Comparison of ENCODE assay signal across 15 cellular contexts in genomic region chr2:240131941-240132650, GRCh38. TPM values are rescaled to one million over a fixed set of nuclear protein-coding genes. Genes with fewer than 3 reads are reported as not detected.
DNase-seq lines count a peak whose midpoint lies in the region; ATAC-seq and TF ChIP-seq lines count a peak whose summit lies in the region.
"Had no signal": no experiment of that assay in that cellular context is flagged by ENCODE, and none has a peak within 500 bp of the region (broad histone marks: within the 10 kb centered on the region; RNA-seq: fewer than 3 reads in every experiment).

No MANE protein-coding gene starts in this region.

- TF ChIP-seq CTCF in WI38 (IDR thresholded peaks at IDR 0.05; ENCODE audit: low read depth, low read length) (0 out of 2 replicates have a peak, but pooled peaks have one; percentile 3), testis (IDR thresholded peaks at IDR 0.05) (no peak), coronary artery (IDR thresholded peaks at IDR 0.05) (no peak)

- WGBS in testis, 2 donors, result 93 to 96% methylated on average over 22 of the region's 22 CpGs

- DNase-seq in Right ventricle myocardium inferior (ENCODE audit: missing footprints), result peak; percentile 28
- no peak for DNase-seq in left cardiac atrium
- DNase-seq in left ventricle myocardium superior, result peak; percentile 9
- peak; percentile 9 for DNase-seq in testis
- no peak for DNase-seq in cerebellar nuclear complex (lab: John Stamatoyannopoulos, UW)
- no peak for DNase-seq in coronary artery (ENCODE audit: low spot score)
- DNase-seq: DMS79 treated with DMSO at 0.1 percent for 48 hours, NCI-H1694 had no signal

- no peaks in the 10 kb centered on the region for H3K27me3 ChIP-seq in testis
- H3K27me3 ChIP-seq: hepatocyte, SJSA1 had no signal

- H3K4me3 ChIP-seq in WI38 (ENCODE audit: low read depth, low read length) (no peak overlapping the region), testis (no peak overlapping the region), coronary artery (no peak overlapping the region)
- H3K4me3 ChIP-seq: hepatocyte, SJSA1 had no signal

- peaks cover 12% of the 10 kb centered on the region for H3K4me1 ChIP-seq in testis

- no peak overlapping the region for H3K27ac ChIP-seq in testis
- H3K27ac ChIP-seq in coronary artery, result no peak overlapping the region
- H3K27ac ChIP-seq: hepatocyte, SJSA1 had no signal

- ATAC-seq in Right ventricle myocardium inferior (no peak), left cardiac atrium (no peak), left ventricle myocardium superior (no peak), GM21381 (IDR thresholded peaks at IDR 0.05; ENCODE audit: unreplicated experiment) (no peak)
- ATAC-seq: stimulated activated effector memory CD8-positive, alpha-beta T cell treated with anti-CD3 and anti-CD28 coated beads, Interleukin-12 subunit alpha, Interleukin-12 subunit beta, amount 100 ng/mL, for 72 hours had no signal

- intact Hi-C loops in Right ventricle myocardium inferior (cut with DNase I), result no loop called here
- intact Hi-C loops in left cardiac atrium (cut with DNase I), result no loop called here
- intact Hi-C loops in left ventricle myocardium superior (cut with micrococcal nuclease), result no loop called here
- intact Hi-C loops in testis (cut with DNase I; ENCODE audit: low total_unique reads), result no loop called here

- H3K9me3 ChIP-seq in testis, result no peaks in the 10 kb centered on the region
- H3K9me3 ChIP-seq: SJSA1 had no signal

- no peaks in the 10 kb centered on the region for H3K36me3 ChIP-seq in testis (ENCODE audit: low read depth, missing control alignments)

- TF ChIP-seq POLR2A in testis (IDR thresholded peaks at IDR 0.05), result no peak

RNA-seq across cellular contexts. Expression of gene COPS9, which starts 4.0 kb away (rescaled TPM):
- total RNA-seq in Right ventricle myocardium inferior (220 TPM), left cardiac atrium (100 to 1,000 TPM; 160 to 175 TPM), left ventricle myocardium superior (204 TPM), testis (100 to 1,000 TPM; 170 to 201 TPM)
- 167 TPM for polyA plus RNA-seq in testis (ENCODE audit: insufficient read depth, low read depth, low replicate concordance)

RNA-seq across cellular contexts. Expression of gene OTOS, which starts 8.4 kb away (rescaled TPM):
- total RNA-seq in Right ventricle myocardium inferior (not detected), left cardiac atrium (not detected), left ventricle myocardium superior (not detected), testis (1 to 10 TPM in 1 of 2 donors, not detected in 1; 1.5 TPM)
- 1.2 TPM for polyA plus RNA-seq in testis (ENCODE audit: insufficient read depth, low read depth, low replicate concordance)
- total RNA-seq: astrocyte, progenitor cell of endocrine pancreas, SJSA1 had no signal
- polyA plus RNA-seq: hepatocyte had no signal

Comparison
In these comparisons a context has a peak if more than half of its experiments do, and no peak if none do; other contexts are left out.
1. DNase-seq: peak in Right ventricle myocardium inferior (single experiment), left ventricle myocardium superior (single experiment) and testis (single experiment); none in left cardiac atrium (single experiment), cerebellar nuclear complex (0 of 2) and coronary artery (single experiment).